In genomic region chr20:60420676-60421229, GRCh38 we compare ENCODE assay signal across 23 cellular contexts.
"Had no signal": no experiment of that assay in that cellular context is flagged by ENCODE, and none has a peak within 500 bp of the region (broad histone marks: within the 10 kb centered on the region; RNA-seq: fewer than 3 reads in every experiment).

No MANE protein-coding gene starts in this region.

- H3K27ac ChIP-seq: esophagus muscularis mucosa, foreskin keratinocyte, gastroesophageal sphincter, heart right ventricle, neutrophil, parathyroid adenoma, stomach, thyroid gland had no signal

- H3K9me3 ChIP-seq: esophagus muscularis mucosa, gastroesophageal sphincter, heart right ventricle, neutrophil, stomach, thyroid gland had no signal

- H3K36me3 ChIP-seq: esophagus muscularis mucosa, gastroesophageal sphincter, heart right ventricle, neutrophil, stomach, thyroid gland had no signal

- DNase-seq: effector CD8-positive, alpha-beta T cell; endodermal cell; foreskin keratinocyte; heart right ventricle; hypothalamus; immature natural killer cell; islet precursor cell; kidney glomerular epithelial cell; left colon; naive B cell; stimulated activated CD4-positive, alpha-beta T cell treated with anti-CD3 and anti-CD28 coated beads, Interleukin-2, amount 100 ng/mL, for 24 hours; stimulated activated CD4-positive, alpha-beta T cell treated with anti-CD3 and anti-CD28 coated beads, Interleukin-4, amount 100 ng/mL, for 24 hours; stimulated activated naive CD4-positive, alpha-beta T cell treated with Interleukin-2 at 50 U/mL for 16 hours; stomach; thyroid gland had no signal

- H3K4me3 ChIP-seq: esophagus muscularis mucosa, gastroesophageal sphincter, heart right ventricle, lung, stomach, thyroid gland had no signal

- ATAC-seq: foreskin keratinocyte; gastroesophageal sphincter; left colon; natural killer cell treated with Interleukin-12 subunit alpha and Interleukin-12 subunit beta and Interleukin-15 and Interleukin-18, amount 100 ng/mL, for 72 hours; sciatic nerve; stimulated activated effector memory CD8-positive, alpha-beta T cell treated with anti-CD3 and anti-CD28 coated beads, Interleukin-12 subunit alpha, Interleukin-12 subunit beta, amount 100 ng/mL, for 72 hours had no signal

- H3K4me1 ChIP-seq: esophagus muscularis mucosa, foreskin keratinocyte, gastroesophageal sphincter, heart right ventricle, parathyroid adenoma, stomach, thyroid gland had no signal

- H3K79me2 ChIP-seq: parathyroid adenoma had no signal

- H3K9ac ChIP-seq: parathyroid adenoma had no signal

- H3K27me3 ChIP-seq: esophagus muscularis mucosa, foreskin keratinocyte, stomach, thyroid gland had no signal

- H2AFZ ChIP-seq: parathyroid adenoma had no signal
